18 cellular contexts compared by ENCODE assay signal in the genomic region with DNA sequence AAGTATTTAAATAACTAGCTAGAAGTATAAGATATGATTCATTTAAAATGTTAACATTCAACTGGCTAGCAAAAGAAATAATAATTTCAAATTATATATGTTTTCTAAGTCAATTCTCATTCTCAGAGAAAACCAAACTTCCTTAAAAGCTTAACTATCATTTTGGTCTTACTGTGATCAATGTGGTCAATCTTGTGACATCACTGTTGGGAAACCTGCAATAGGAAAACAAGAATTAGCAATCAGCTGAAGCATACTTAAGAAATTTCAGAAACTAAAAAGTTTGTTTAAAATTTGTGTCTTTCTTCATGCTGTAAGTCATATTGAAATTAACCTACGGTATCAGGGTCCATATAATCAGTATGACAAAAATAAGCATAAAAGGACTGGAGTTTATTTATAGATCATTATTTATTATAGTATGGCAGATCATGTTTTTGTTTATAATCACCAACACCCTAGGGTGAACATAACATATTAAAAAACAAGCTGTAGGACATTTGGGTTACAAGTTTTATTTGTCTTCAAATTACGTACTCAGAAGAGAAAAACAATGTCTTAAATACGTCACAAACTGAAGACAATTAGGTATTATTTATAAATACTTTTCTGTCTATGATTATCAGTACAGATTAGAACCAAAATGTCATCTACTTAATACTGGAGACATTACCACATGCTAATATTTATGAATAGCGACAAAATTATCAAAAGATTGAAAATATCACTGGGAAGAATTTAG.
DNase-seq lines count a peak whose midpoint lies in the region; ATAC-seq, FAIRE-seq and TF ChIP-seq lines count a peak whose summit lies in the region.
"Had no signal": no experiment of that assay in that cellular context is flagged by ENCODE, and none has a peak within 500 bp of the region (broad histone marks: within the 10 kb centered on the region; RNA-seq: fewer than 3 reads in every experiment).

No MANE protein-coding gene starts in this region.

- no peaks in the 10 kb centered on the region for H3K36me3 ChIP-seq in left lung
- H3K36me3 ChIP-seq in right lobe of liver = no peaks in the 10 kb centered on the region

- H3K27ac ChIP-seq in left lung (peak overlapping the region in 1 of 2 donors; percentile 49), right lobe of liver (no peak overlapping the region)
- H3K27ac ChIP-seq: 22Rv1 had no signal

- no peaks in the 10 kb centered on the region for H3K9me3 ChIP-seq in left lung
- no peaks in the 10 kb centered on the region for H3K9me3 ChIP-seq in right lobe of liver
- H3K9me3 ChIP-seq: Caco-2 had no signal

- intact Hi-C loops in left lung (cut with DNase I) (no loop called here), right lobe of liver (cut with DNase I) (no loop called here)

- FAIRE-seq in A204.1 (lab: Jason Lieb, UNC) (peak; percentile 92), frontal cortex (lab: Jason Lieb, UNC) (peak; percentile 80), D721Med (lab: Jason Lieb, UNC) (no peak)
- FAIRE-seq: GM12878, GM18507 had no signal

- H3K4me1 ChIP-seq in left lung = peaks cover 0 to 13% of the 10 kb centered on the region in 2 donors
- H3K4me1 ChIP-seq in right lobe of liver = no peaks in the 10 kb centered on the region
- H3K4me1 ChIP-seq: Caco-2 had no signal

- TF ChIP-seq CTCF in left lung (IDR thresholded peaks at IDR 0.05) (no peak), right lobe of liver (IDR thresholded peaks at IDR 0.05) (no peak), D721Med (IDR thresholded peaks at IDR 0.05; ENCODE audit: insufficient read depth, missing control alignments) (no peak)

- no peak for TF ChIP-seq POLR2A in right lobe of liver (IDR thresholded peaks at IDR 0.05)

- H3K27me3 ChIP-seq in left lung (no peaks in the 10 kb centered on the region), right lobe of liver (no peaks in the 10 kb centered on the region)
- H3K27me3 ChIP-seq: BLaER1 treated with 17β-estradiol and CSF1 and Interleukin-3, amounts not matched to agents 10 nM and 100 nM had no signal

- peak; percentile 80 for DNase-seq in MV-4-11 (lab: John Stamatoyannopoulos, UW)
- DNase-seq in SKM-1 treated with dmso at 0.1 percent for 144 hours (lab: John Stamatoyannopoulos, UW; ENCODE audit: unreplicated experiment) = peak; percentile 83
- no peak for DNase-seq in frontal cortex (ENCODE audit: low spot score in 2 of 2)
- no peak for DNase-seq in left lung
- DNase-seq in right lobe of liver = no peak
- DNase-seq in D721Med (ENCODE audit: insufficient read length, low spot score) = no peak
- DNase-seq: Caco-2, HCEC 1CT, NCI-H1105, NCI-H187, NCI-H446, SHP77 had no signal

- H3K4me3 ChIP-seq in left lung (no peak overlapping the region), right lobe of liver (no peak overlapping the region)
- H3K4me3 ChIP-seq: BLaER1 treated with 17β-estradiol and CSF1 and Interleukin-3, amounts not matched to agents 10 nM and 100 nM; GM12878 had no signal

- WGBS in right lobe of liver (ENCODE audit: insufficient coverage, low coverage, low lambda C conversion rate, missing lambda C conversion rate) = 74% methylated on average over 4 of the region's 4 CpGs

- no peak for ATAC-seq in HG02870 (IDR thresholded peaks at IDR 0.05; ENCODE audit: unreplicated experiment)
- ATAC-seq in left lung = no peak
- no peak for ATAC-seq in right lobe of liver
- ATAC-seq: GM12878 had no signal

Comparison
In these comparisons a context has a peak if more than half of its experiments do, and no peak if none do; other contexts are left out.
1. DNase-seq: peak in MV-4-11 (single experiment) and SKM-1 treated with dmso at 0.1 percent for 144 hours (single experiment); none in frontal cortex (0 of 2), left lung (0 of 2), right lobe of liver (0 of 3) and D721Med (single experiment).